ENCODE assay signal across 26 cellular contexts in the genomic region with DNA sequence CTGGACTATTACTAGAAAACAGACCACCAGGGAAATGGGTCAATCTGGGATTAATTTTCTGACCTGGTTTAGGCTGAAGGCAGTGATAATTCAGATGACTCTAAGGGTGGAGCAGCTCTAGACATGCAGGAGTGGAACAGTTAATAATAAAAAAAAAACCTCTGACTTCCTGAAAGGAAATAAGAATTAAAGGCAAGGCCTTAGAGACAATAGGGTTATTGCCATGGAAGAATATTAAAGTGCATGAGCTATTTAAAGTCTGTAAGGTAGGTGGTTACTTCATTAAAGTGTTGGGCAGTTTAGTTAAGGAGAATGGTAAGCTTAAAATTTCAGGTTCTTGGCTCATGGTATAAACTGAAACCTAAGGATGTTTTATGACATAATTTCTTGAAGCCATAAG. TPM values are rescaled to one million over a fixed set of nuclear protein-coding genes. Genes with fewer than 3 reads are reported as not detected.
A peak's percentile ranks its signal among the peaks of the same experiment; 100 is the strongest.
DNase-seq lines count a peak whose midpoint lies in the region; ATAC-seq, FAIRE-seq and TF ChIP-seq lines count a peak whose summit lies in the region.
"Had no signal": no experiment of that assay in that cellular context is flagged by ENCODE, and none has a peak within 500 bp of the region (broad histone marks: within the 10 kb centered on the region; RNA-seq: fewer than 3 reads in every experiment).

No MANE protein-coding gene starts in this region.

- intact Hi-C loops in A673 (cut with micrococcal nuclease; ENCODE audit: unreplicated experiment) (no loop called here), endothelial cell of umbilical vein (cut with micrococcal nuclease) (no loop called here)

- DNase-seq in A673 (ENCODE audit: low spot score) (peak; percentile 14), endothelial cell of umbilical vein (ENCODE audit: low read depth, low spot score) (peak; percentile 4), NCI-H2171 treated with DMSO at 0.1 percent for 48 hours (lab: John Stamatoyannopoulos, UW) (no peak), NCI-H526 treated with DMSO at 0.1 percent for 48 hours (lab: John Stamatoyannopoulos, UW) (no peak)
- DNase-seq: ACHN; BE2C; Calu3; CD4-positive, alpha-beta memory T cell; COR-L47; DMS53; DMS79 treated with DMSO at 0.1 percent for 48 hours; GF-D8; GOT3; HFFc6 had no signal

- H3K27me3 ChIP-seq in A673 (replicated peaks; ENCODE audit: insufficient read depth, low read depth, low read length, poor library complexity) (no peaks in the 10 kb centered on the region), Loucy (ENCODE audit: insufficient read depth, low read length, poor library complexity, severe bottlenecking) (no peaks in the 10 kb centered on the region), endothelial cell of umbilical vein (ENCODE audit: control insufficient read depth in 2 of 2, insufficient read depth in 2 of 2, low read length in 2 of 2) (no peaks in the 10 kb centered on the region)
- H3K27me3 ChIP-seq: BLaER1 treated with 17β-estradiol and CSF1 and Interleukin-3, amounts not matched to agents 10 nM and 100 nM had no signal

- dilution Hi-C loops in endothelial cell of umbilical vein (cut with MboI; ENCODE audit: extremely low pct_ligation_motif_present, low sequenced_read_pairs), result no loop called here

- BruUV-seq in A673 (replicated peaks; lab: Mats Ljungman, UMichigan) (no TSS peak), endothelial cell of umbilical vein (replicated peaks; lab: Mats Ljungman, UMichigan) (no TSS peak)

- POLR2A ChIA-PET in A673 (lab: Charles Lee; ENCODE audit: low non-redundant PET), result no interaction called here
- POLR2A ChIA-PET in endothelial cell of umbilical vein (lab: Charles Lee), result no interaction called here

- ATAC-seq in HG03039 (IDR thresholded peaks at IDR 0.05; ENCODE audit: unreplicated experiment), result no peak

- H2AFZ ChIP-seq in Loucy (ENCODE audit: low read length), result peak overlapping the region; percentile 25; the same call in 1 of the 2 replicates
- H2AFZ ChIP-seq in endothelial cell of umbilical vein (ENCODE audit: low read depth, low read length), result no peak overlapping the region

- H3F3A ChIP-seq in Loucy (ENCODE audit: low read depth), result no peaks in the 10 kb centered on the region

- H3K9ac ChIP-seq in Loucy (ENCODE audit: low read depth, low read length, poor library complexity, severe bottlenecking) (no peak overlapping the region), endothelial cell of umbilical vein (replicated peaks; ENCODE audit: extremely low read depth, insufficient read depth, low read length) (no peak overlapping the region)
- H3K9ac ChIP-seq: BLaER1 treated with 17β-estradiol and CSF1 and Interleukin-3, amounts not matched to agents 10 nM and 100 nM had no signal

- H3K4me1 ChIP-seq in A673 (ENCODE audit: insufficient read depth, low read length, poor library complexity, severe bottlenecking), result peaks cover 4% of the 10 kb centered on the region
- peaks cover 17% of the 10 kb centered on the region for H3K4me1 ChIP-seq in Loucy (ENCODE audit: insufficient read depth, low read length, poor library complexity, severe bottlenecking)
- H3K4me1 ChIP-seq in endothelial cell of umbilical vein (ENCODE audit: control insufficient read depth, extremely low read depth, insufficient read depth, low read length), result peaks cover 4% of the 10 kb centered on the region
- H3K4me1 ChIP-seq: BE2C, HAP-1 had no signal

- H3K9me2 ChIP-seq in Loucy (replicated peaks; ENCODE audit: low read depth, low read length), result no peaks in the 10 kb centered on the region

- H4K20me1 ChIP-seq in Loucy (ENCODE audit: insufficient read depth, low read length, poor library complexity, severe bottlenecking) (no peaks in the 10 kb centered on the region), endothelial cell of umbilical vein (replicated peaks; ENCODE audit: control insufficient read depth, extremely low read depth, insufficient read depth, low read length) (no peaks in the 10 kb centered on the region)
- H4K20me1 ChIP-seq: BLaER1 treated with 17β-estradiol and CSF1 and Interleukin-3, amounts not matched to agents 10 nM and 100 nM had no signal

- FAIRE-seq in endothelial cell of umbilical vein (lab: Jason Lieb, UNC), result peak; percentile 67
- FAIRE-seq: A204.1, GM12891, GM18507, H54 had no signal

- CTCF ChIA-PET in A673 (lab: Charles Lee), result no interaction called here
- CTCF ChIA-PET in endothelial cell of umbilical vein (lab: Charles Lee), result no interaction called here

- no peaks in the 10 kb centered on the region for H3K9me1 ChIP-seq in endothelial cell of umbilical vein (replicated peaks; ENCODE audit: control insufficient read depth, extremely low read depth, insufficient read depth, low read length)

- no peak overlapping the region for H3K27ac ChIP-seq in A673 (ENCODE audit: low read depth, low read length, poor library complexity, severe bottlenecking)
- H3K27ac ChIP-seq in endothelial cell of umbilical vein (ENCODE audit: insufficient read depth, low read depth, low read length), result no peak overlapping the region
- H3K27ac ChIP-seq: 22Rv1; BLaER1 treated with 17β-estradiol and CSF1 and Interleukin-3, amounts not matched to agents 10 nM and 100 nM had no signal

- H3K79me2 ChIP-seq in Loucy (ENCODE audit: insufficient read depth, low read length) (no peaks in the 10 kb centered on the region), endothelial cell of umbilical vein (ENCODE audit: control insufficient read depth, insufficient read depth, low read length) (no peaks in the 10 kb centered on the region)

- peak overlapping the region; percentile 49 for H3K4me2 ChIP-seq in Loucy (ENCODE audit: low read depth, low read length, poor library complexity, severe bottlenecking)
- H3K4me2 ChIP-seq in endothelial cell of umbilical vein (ENCODE audit: insufficient read depth, low read length), result no peak overlapping the region
- H3K4me2 ChIP-seq: BLaER1 treated with 17β-estradiol and CSF1 and Interleukin-3, amounts not matched to agents 10 nM and 100 nM had no signal

- TF ChIP-seq POLR2A in endothelial cell of umbilical vein (IDR thresholded peaks at IDR 0.05; ENCODE audit: low read depth, low read length), result no peak

- H3K9me3 ChIP-seq in A673 (ENCODE audit: low read depth, low read length, poor library complexity, severe bottlenecking) (no peaks in the 10 kb centered on the region), Loucy (ENCODE audit: insufficient read depth, low read depth, low read length) (no peaks in the 10 kb centered on the region), endothelial cell of umbilical vein (replicated peaks; ENCODE audit: control insufficient read depth, insufficient read depth, low read length) (no peaks in the 10 kb centered on the region)
- H3K9me3 ChIP-seq: BE2C, HAP-1 had no signal

- TF ChIP-seq CTCF in A673 (conservative IDR thresholded peaks at IDR 0.05; ENCODE audit: low read depth, low read length), result no peak
- no peak for TF ChIP-seq CTCF in Loucy (conservative IDR thresholded peaks at IDR 0.05; ENCODE audit: low read length)
- TF ChIP-seq CTCF in endothelial cell of umbilical vein (IDR thresholded peaks at IDR 0.05; ENCODE audit: extremely low read depth in 1 of 2, insufficient read depth in 1 of 2, low read depth in 1 of 2, low read length in 2 of 2), result no peak

- no peak overlapping the region for H3K4me3 ChIP-seq in A673 (ENCODE audit: low read depth, low read length, poor library complexity, severe bottlenecking)
- H3K4me3 ChIP-seq in Loucy (ENCODE audit: low read length, poor library complexity, severe bottlenecking), result peak overlapping the region; percentile 39
- no peak overlapping the region for H3K4me3 ChIP-seq in endothelial cell of umbilical vein (replicated peaks in 1 of 3; ENCODE audit: insufficient read depth in 1 of 3, low read depth in 1 of 3, low read length in 3 of 3)
- H3K4me3 ChIP-seq: BLaER1 treated with 17β-estradiol and CSF1 and Interleukin-3, amounts not matched to agents 10 nM and 100 nM; HAP-1 had no signal

- no peaks in the 10 kb centered on the region for H3K36me3 ChIP-seq in A673 (ENCODE audit: insufficient read depth, low read length, poor library complexity, severe bottlenecking)
- no peaks in the 10 kb centered on the region for H3K36me3 ChIP-seq in Loucy (ENCODE audit: insufficient read depth, low read length)
- H3K36me3 ChIP-seq in endothelial cell of umbilical vein (ENCODE audit: control insufficient read depth in 2 of 2, extremely low read depth in 1 of 2, insufficient read depth in 2 of 2, low read length in 2 of 2), result no peaks in the 10 kb centered on the region
- H3K36me3 ChIP-seq: BE2C; BLaER1 treated with 17β-estradiol and CSF1 and Interleukin-3, amounts not matched to agents 10 nM and 100 nM; HAP-1 had no signal

TF ChIP-seq in endothelial cell of umbilical vein, 7 proteins besides CTCF, POLR2A, EP300 and RAD21:
- no peak for TF ChIP-seq MYC (IDR thresholded peaks at IDR 0.05; ENCODE audit: low read depth, low read length)

RNA-seq across cellular contexts. Expression of a gene that starts 14.6 kb away (rescaled TPM):
- total RNA-seq in A673 (2021) (220 and 223 TPM in 2 replicates), endothelial cell of umbilical vein (101 and 103 TPM in 2 replicates)
- polyA plus RNA-seq in endothelial cell of umbilical vein, result 53.4 and 89.2 TPM in 2 replicates
- polyA plus RNA-seq in endothelial cell of umbilical vein (2011; cell fraction: cytosol; rRNA removed), result 80.2 and 85.1 TPM in 2 replicates
- 56.9 and 85.4 TPM in 2 replicates for polyA plus RNA-seq in endothelial cell of umbilical vein (2011; cell fraction: nucleus; rRNA removed)
- 77.6 and 134 TPM in 2 replicates for polyA plus RNA-seq in endothelial cell of umbilical vein (2012)
- 113 and 124 TPM in 2 replicates for polyA minus RNA-seq in endothelial cell of umbilical vein
- polyA minus RNA-seq in endothelial cell of umbilical vein (2011; cell fraction: cytosol; rRNA and poly(A)+ RNA removed), result 40.4 TPM
- polyA minus RNA-seq in endothelial cell of umbilical vein (2011; cell fraction: nucleus; rRNA and poly(A)+ RNA removed), result 23.3 and 27.9 TPM in 2 replicates

RNA-seq across cellular contexts. Expression of a gene that starts 40.9 kb away (rescaled TPM):
- not detected in 2 replicates for total RNA-seq in A673 (2021)
- total RNA-seq in endothelial cell of umbilical vein, result not detected in 2 replicates
- not detected in 2 replicates for polyA plus RNA-seq in endothelial cell of umbilical vein
- not detected in 2 replicates for polyA plus RNA-seq in endothelial cell of umbilical vein (2011; cell fraction: cytosol; rRNA removed)
- polyA plus RNA-seq in endothelial cell of umbilical vein (2011; cell fraction: nucleus; rRNA removed), result not detected in 2 replicates
- polyA plus RNA-seq in endothelial cell of umbilical vein (2012), result not detected in 2 replicates
- not detected in 2 replicates for polyA minus RNA-seq in endothelial cell of umbilical vein
- not detected for polyA minus RNA-seq in endothelial cell of umbilical vein (2011; cell fraction: cytosol; rRNA and poly(A)+ RNA removed)
- not detected in 2 replicates for polyA minus RNA-seq in endothelial cell of umbilical vein (2011; cell fraction: nucleus; rRNA and poly(A)+ RNA removed)
- total RNA-seq: Calu3; CD4-positive, alpha-beta memory T cell; Daoy; G401; HFFc6 had no signal
- polyA plus RNA-seq: CD14-positive monocyte; CD4-positive, alpha-beta memory T cell had no signal

Comparison
In these comparisons a context has a peak if more than half of its experiments do, and no peak if none do; other contexts are left out.
1. DNase-seq: peak in A673 (single experiment) and endothelial cell of umbilical vein (single experiment); none in NCI-H2171 treated with DMSO at 0.1 percent for 48 hours (single experiment) and NCI-H526 treated with DMSO at 0.1 percent for 48 hours (single experiment).